ENCODE assay signal across 21 cellular contexts in the genomic region with DNA sequence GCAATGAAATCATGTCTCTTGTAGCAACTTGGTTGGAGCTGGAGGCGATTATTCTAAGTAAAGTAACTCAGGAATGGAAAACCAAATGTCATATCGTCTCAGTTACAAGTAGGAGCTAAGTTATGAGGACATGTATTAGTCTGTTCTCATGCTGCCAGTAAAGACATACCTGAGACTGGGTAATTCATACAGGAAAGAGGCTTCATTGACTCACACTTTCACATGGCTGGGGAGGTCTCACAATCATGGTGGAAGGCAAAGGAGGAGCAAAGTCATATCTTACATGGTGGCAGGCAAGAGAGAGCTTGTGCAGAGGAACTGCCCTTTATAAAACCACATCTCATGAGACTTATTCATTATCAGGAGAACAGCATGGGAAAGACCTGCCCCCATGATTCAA.
"Had no signal": no experiment of that assay in that cellular context is flagged by ENCODE, and none has a peak within 500 bp of the region (broad histone marks: within the 10 kb centered on the region; RNA-seq: fewer than 3 reads in every experiment).

No MANE protein-coding gene starts in this region.

- H3K4me1 ChIP-seq: gastrocnemius medialis, lower lobe of right lung, psoas muscle, testis, tibial artery had no signal

- ATAC-seq: esophagus mucosa, gastrocnemius medialis, left ventricle myocardium superior, lower lobe of right lung, natural killer cell, psoas muscle, right cardiac atrium had no signal

- H3K27me3 ChIP-seq: gastrocnemius medialis, ovary, sigmoid colon, testis, tibial artery had no signal

- H3K27ac Mint-ChIP-seq: natural killer cell, type B pancreatic cell had no signal

- H3K9me3 ChIP-seq: gastrocnemius medialis, lower lobe of right lung, ovary, psoas muscle, sigmoid colon, testis had no signal

- DNase-seq: cortex of kidney; foreskin fibroblast; gastrocnemius medialis; head of caudate nucleus; left ventricle myocardium superior; lower lobe of right lung; natural killer cell; occipital lobe; ovary; posterior cingulate gyrus; psoas muscle; right cardiac atrium; sigmoid colon; stimulated activated CD4-positive, alpha-beta T cell treated with anti-CD3 and anti-CD28 coated beads, Interleukin-2, amount 100 ng/mL, for 48 hours; stimulated activated naive CD4-positive, alpha-beta T cell; substantia nigra; testis; tibial artery had no signal

- H3K4me3 Mint-ChIP-seq: natural killer cell, type B pancreatic cell had no signal

- H3K36me3 Mint-ChIP-seq: natural killer cell, type B pancreatic cell had no signal

- H3K4me3 ChIP-seq: gastrocnemius medialis, lower lobe of right lung, ovary, psoas muscle, sigmoid colon, testis, tibial artery had no signal

- H3K9me3 Mint-ChIP-seq: natural killer cell, type B pancreatic cell had no signal

- H3K36me3 ChIP-seq: gastrocnemius medialis, lower lobe of right lung, ovary, sigmoid colon, tibial artery had no signal

- H3K27ac ChIP-seq: epithelial cell of prostate, gastrocnemius medialis, lower lobe of right lung, ovary, psoas muscle, sigmoid colon, testis, tibial artery had no signal
